ENCODE assay signal across 22 cellular contexts in the genomic region with DNA sequence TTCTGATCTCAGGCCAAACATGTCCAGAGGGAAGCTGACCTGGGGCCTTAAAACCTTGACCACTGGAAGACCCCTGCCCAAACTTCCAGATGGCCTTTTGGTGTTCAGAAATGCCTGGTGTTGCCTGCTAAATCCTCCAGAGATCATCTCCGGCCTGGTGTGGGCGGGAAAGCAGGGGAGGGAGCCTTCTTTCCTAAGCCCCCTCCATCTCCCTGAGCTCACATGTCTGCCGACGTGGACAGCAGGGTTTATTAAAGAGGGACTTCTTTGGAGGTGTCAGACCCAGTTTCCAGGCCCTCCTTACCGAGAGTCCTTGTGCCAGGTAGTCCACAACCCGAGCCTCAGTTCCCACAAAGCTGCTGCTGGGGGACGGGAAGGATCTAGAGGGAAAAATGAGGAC. TPM values are rescaled to one million over a fixed set of nuclear protein-coding genes. Genes with fewer than 3 reads are reported as not detected.
DNase-seq lines count a peak whose midpoint lies in the region; ATAC-seq, FAIRE-seq and TF ChIP-seq lines count a peak whose summit lies in the region.
"Had no signal": no experiment of that assay in that cellular context is flagged by ENCODE, and none has a peak within 500 bp of the region (broad histone marks: within the 10 kb centered on the region; RNA-seq: fewer than 3 reads in every experiment).

No MANE protein-coding gene starts in this region.

- H3K9me1 ChIP-seq in keratinocyte (ENCODE audit: control insufficient read depth, extremely low read depth, insufficient read depth, low read length) = no peaks in the 10 kb centered on the region

- no peak overlapping the region for H2AFZ ChIP-seq in keratinocyte (ENCODE audit: control insufficient read depth, low read length)

- H3K4me3 Mint-ChIP-seq in activated CD8-positive, alpha-beta T cell treated with anti-CD3 and anti-CD28 coated beads for 36 hours = no peak overlapping the region

- CTCF ChIA-PET in activated CD8-positive, alpha-beta T cell treated with anti-CD3 and anti-CD28 coated beads for 36 hours (lab: Charles Lee) = interaction anchor here (0.8 kb wide), 1 partner anchor 602 kb away, joined by 3 read pairs; no protein-coding TSS in a partner anchor

- no peaks in the 10 kb centered on the region for H3K4me1 Mint-ChIP-seq in activated CD8-positive, alpha-beta T cell treated with anti-CD3 and anti-CD28 coated beads for 36 hours (ENCODE audit: low read depth)

- intact Hi-C loops in right cardiac atrium (cut with DNase I) (no loop called here), left ventricle myocardium inferior (cut with micrococcal nuclease) (no loop called here), lower lobe of right lung (cut with DNase I) (no loop called here)
- intact Hi-C loops in activated CD8-positive, alpha-beta T cell treated with anti-CD3 and anti-CD28 coated beads for 36 hours (cut with micrococcal nuclease) = no loop called here

- H3K9me3 Mint-ChIP-seq in activated CD8-positive, alpha-beta T cell treated with anti-CD3 and anti-CD28 coated beads for 36 hours = no peaks in the 10 kb centered on the region

- H3K36me3 ChIP-seq in left ventricle myocardium inferior (no peaks in the 10 kb centered on the region), SJCRH30 (no peaks in the 10 kb centered on the region), keratinocyte (ENCODE audit: control insufficient read depth in 2 of 2, extremely low read depth in 1 of 2, insufficient read depth in 2 of 2, low read length in 2 of 2) (no peaks in the 10 kb centered on the region), lower lobe of right lung (no peaks in the 10 kb centered on the region)

- DNase-seq in right cardiac atrium = peak in 2 of 3 donors; percentile 8 to 23
- DNase-seq in left ventricle myocardium inferior = no peak
- DNase-seq in SJCRH30 = peak in 1 of 2 experiments; percentile 17
- no peak for DNase-seq in keratinocyte (ENCODE audit: low read depth, low spot score)
- no peak for DNase-seq in activated CD8-positive, alpha-beta T cell treated with anti-CD3 and anti-CD28 coated beads for 36 hours
- no peak for DNase-seq in lower lobe of right lung
- DNase-seq: AML-193, DMS79, H7, MM.1S, NCI-H1048, NCI-H1417 treated with DMSO at 0.1 percent for 48 hours, NCI-H187, NCI-H446, NCI-H526, SHP77, SK-N-SH had no signal

- H4K20me1 ChIP-seq in keratinocyte (ENCODE audit: control insufficient read depth, extremely low read depth, insufficient read depth, low read length) = no peaks in the 10 kb centered on the region

- H3K27ac ChIP-seq in right cardiac atrium (ENCODE audit: low read length) (no peak overlapping the region), left ventricle myocardium inferior (replicated peaks) (no peak overlapping the region), SJCRH30 (peak overlapping the region; percentile 36; the same call in 1 of the 2 replicates), keratinocyte (ENCODE audit: control insufficient read depth, insufficient read depth, low read length) (no peak overlapping the region), lower lobe of right lung (no peak overlapping the region)

- H3K36me3 Mint-ChIP-seq in activated CD8-positive, alpha-beta T cell treated with anti-CD3 and anti-CD28 coated beads for 36 hours (ENCODE audit: low read depth) = no peaks in the 10 kb centered on the region

- no peaks in the 10 kb centered on the region for H3K9me3 ChIP-seq in right cardiac atrium (ENCODE audit: control insufficient read depth, low read length)
- H3K9me3 ChIP-seq in left ventricle myocardium inferior (replicated peaks) = no peaks in the 10 kb centered on the region
- H3K9me3 ChIP-seq in SJCRH30 (replicated peaks) = no peaks in the 10 kb centered on the region
- H3K9me3 ChIP-seq in keratinocyte (ENCODE audit: control insufficient read depth, low read depth, low read length) = no peaks in the 10 kb centered on the region
- H3K9me3 ChIP-seq in lower lobe of right lung = no peaks in the 10 kb centered on the region
- H3K9me3 ChIP-seq: SK-N-SH had no signal

- no peak overlapping the region for H3K9ac ChIP-seq in keratinocyte (ENCODE audit: control insufficient read depth, extremely low read depth, insufficient read depth, low read length)
- H3K9ac ChIP-seq: SK-N-SH had no signal

- FAIRE-seq in keratinocyte (lab: Jason Lieb, UNC) = no peak
- FAIRE-seq: D721Med, K562 had no signal

- no peak overlapping the region for H3K27ac Mint-ChIP-seq in activated CD8-positive, alpha-beta T cell treated with anti-CD3 and anti-CD28 coated beads for 36 hours

- H3K4me3 ChIP-seq in right cardiac atrium (ENCODE audit: low read length) (no peak overlapping the region), left ventricle myocardium inferior (no peak overlapping the region), SJCRH30 (no peak overlapping the region), keratinocyte (ENCODE audit: control insufficient read depth in 2 of 3, extremely low read depth in 1 of 3, insufficient read depth in 2 of 3, low read depth in 1 of 3, low read length in 3 of 3) (no peak overlapping the region), lower lobe of right lung (no peak overlapping the region)
- H3K4me3 ChIP-seq: K562 had no signal

- WGBS in right cardiac atrium = 78% methylated on average over 7 of the region's 7 CpGs

- H3K4me2 ChIP-seq in keratinocyte (ENCODE audit: control insufficient read depth, extremely low read depth, insufficient read depth, low read depth, low read length) = peak overlapping the region; percentile 24
- H3K4me2 ChIP-seq: SK-N-SH had no signal

- dilution Hi-C loops in keratinocyte (cut with MboI; ENCODE audit: extremely low pct_ligation_motif_present, low sequenced_read_pairs) = no loop called here

- ATAC-seq in right cardiac atrium (no peak), lower lobe of right lung (no peak), HG03442 (IDR thresholded peaks at IDR 0.05; ENCODE audit: unreplicated experiment) (no peak)
- no peak for ATAC-seq in activated CD8-positive, alpha-beta T cell treated with anti-CD3 and anti-CD28 coated beads for 36 hours
- ATAC-seq: K562 had no signal

- H3K79me2 ChIP-seq in keratinocyte (ENCODE audit: control insufficient read depth, insufficient read depth, low read length) = no peaks in the 10 kb centered on the region

- H3K27me3 Mint-ChIP-seq in activated CD8-positive, alpha-beta T cell treated with anti-CD3 and anti-CD28 coated beads for 36 hours = no peaks in the 10 kb centered on the region

- POLR2A ChIA-PET in activated CD8-positive, alpha-beta T cell treated with anti-CD3 and anti-CD28 coated beads for 36 hours (lab: Charles Lee) = interaction anchor here (0.6 kb wide), 1 partner anchor 64 kb away, joined by 3 read pairs; no protein-coding TSS in a partner anchor

- no peaks in the 10 kb centered on the region for H3K27me3 ChIP-seq in right cardiac atrium (ENCODE audit: control insufficient read depth, insufficient read depth)
- H3K27me3 ChIP-seq in left ventricle myocardium inferior (ENCODE audit: low read depth) = peaks cover 69% of the 10 kb centered on the region
- no peaks in the 10 kb centered on the region; the same call in 1 of the 2 replicates for H3K27me3 ChIP-seq in SJCRH30
- no peaks in the 10 kb centered on the region for H3K27me3 ChIP-seq in keratinocyte (ENCODE audit: control insufficient read depth, extremely low read depth, insufficient read depth, low read length)
- H3K27me3 ChIP-seq in lower lobe of right lung (ENCODE audit: low read depth) = no peaks in the 10 kb centered on the region

- H3K4me1 ChIP-seq in right cardiac atrium (ENCODE audit: control insufficient read depth, insufficient read depth, low read length) (no peaks in the 10 kb centered on the region), left ventricle myocardium inferior (no peaks in the 10 kb centered on the region), SJCRH30 (peaks cover 1% of the 10 kb centered on the region; the same call in 1 of the 2 replicates), keratinocyte (ENCODE audit: control insufficient read depth, extremely low read depth, insufficient read depth, low read length) (peaks cover 48% of the 10 kb centered on the region), lower lobe of right lung (no peaks in the 10 kb centered on the region)

- TF ChIP-seq CTCF in left ventricle myocardium inferior (IDR thresholded peaks at IDR 0.05; ENCODE audit: borderline replicate concordance) (no peak), keratinocyte (optimal IDR thresholded peaks at IDR 0.05 in 1 of 3, IDR thresholded peaks at IDR 0.05 in 1 of 3, conservative IDR thresholded peaks at IDR 0.05 in 1 of 3; ENCODE audit: extremely low read depth in 1 of 3, insufficient read depth in 2 of 3, low read length in 3 of 3) (no peak), lower lobe of right lung (IDR thresholded peaks at IDR 0.05) (no peak)
- TF ChIP-seq CTCF in activated CD8-positive, alpha-beta T cell treated with anti-CD3 and anti-CD28 coated beads for 36 hours (IDR thresholded peaks at IDR 0.05) = no peak

RNA-seq across cellular contexts. Expression of gene SLC6A1, which starts 55.9 kb away (rescaled TPM):
- 1 to 10 TPM in 3 of 4 donors, under 1 TPM in 1; 0.89 to 3.3 (median 2.5) TPM for total RNA-seq in right cardiac atrium
- polyA plus RNA-seq in right cardiac atrium = 3.0 TPM
- total RNA-seq in left ventricle myocardium inferior = 0.77 TPM
- total RNA-seq in SJCRH30 (2014; rRNA removed; shearing (Covaris generic)) = not detected in 2 replicates
- not detected in 3 replicates for polyA plus RNA-seq in keratinocyte
- not detected for polyA plus RNA-seq in keratinocyte (2011; ENCODE audit: low read depth)
- polyA plus RNA-seq in keratinocyte (2011; cell fraction: cytosol; rRNA removed) = not detected in 2 replicates
- polyA plus RNA-seq in keratinocyte (2011; cell fraction: nucleus; rRNA removed) = not detected in 2 replicates
- not detected in 2 replicates for polyA plus RNA-seq in keratinocyte (2012; ENCODE audit: low replicate concordance)
- not detected in 3 replicates for polyA minus RNA-seq in keratinocyte
- polyA minus RNA-seq in keratinocyte (2011; cell fraction: cytosol; rRNA and poly(A)+ RNA removed) = not detected
- not detected in 2 replicates for polyA minus RNA-seq in keratinocyte (2011; cell fraction: nucleus; rRNA and poly(A)+ RNA removed)
- total RNA-seq in activated CD8-positive, alpha-beta T cell treated with anti-CD3 and anti-CD28 coated beads for 36 hours = not detected
- total RNA-seq in lower lobe of right lung = 1.8 TPM
- total RNA-seq: A172, K562 had no signal
- polyA plus RNA-seq: AG04450, K562, SK-N-SH had no signal

Comparison
In these comparisons a context has a peak if more than half of its experiments do, and no peak if none do; other contexts are left out.
1. DNase-seq: peak in right cardiac atrium (2 of 3); none in left ventricle myocardium inferior (single experiment), keratinocyte (single experiment), activated CD8-positive, alpha-beta T cell treated with anti-CD3 and anti-CD28 coated beads for 36 hours (single experiment) and lower lobe of right lung (single experiment).